8 cellular contexts compared by ENCODE assay signal in the genomic region with DNA sequence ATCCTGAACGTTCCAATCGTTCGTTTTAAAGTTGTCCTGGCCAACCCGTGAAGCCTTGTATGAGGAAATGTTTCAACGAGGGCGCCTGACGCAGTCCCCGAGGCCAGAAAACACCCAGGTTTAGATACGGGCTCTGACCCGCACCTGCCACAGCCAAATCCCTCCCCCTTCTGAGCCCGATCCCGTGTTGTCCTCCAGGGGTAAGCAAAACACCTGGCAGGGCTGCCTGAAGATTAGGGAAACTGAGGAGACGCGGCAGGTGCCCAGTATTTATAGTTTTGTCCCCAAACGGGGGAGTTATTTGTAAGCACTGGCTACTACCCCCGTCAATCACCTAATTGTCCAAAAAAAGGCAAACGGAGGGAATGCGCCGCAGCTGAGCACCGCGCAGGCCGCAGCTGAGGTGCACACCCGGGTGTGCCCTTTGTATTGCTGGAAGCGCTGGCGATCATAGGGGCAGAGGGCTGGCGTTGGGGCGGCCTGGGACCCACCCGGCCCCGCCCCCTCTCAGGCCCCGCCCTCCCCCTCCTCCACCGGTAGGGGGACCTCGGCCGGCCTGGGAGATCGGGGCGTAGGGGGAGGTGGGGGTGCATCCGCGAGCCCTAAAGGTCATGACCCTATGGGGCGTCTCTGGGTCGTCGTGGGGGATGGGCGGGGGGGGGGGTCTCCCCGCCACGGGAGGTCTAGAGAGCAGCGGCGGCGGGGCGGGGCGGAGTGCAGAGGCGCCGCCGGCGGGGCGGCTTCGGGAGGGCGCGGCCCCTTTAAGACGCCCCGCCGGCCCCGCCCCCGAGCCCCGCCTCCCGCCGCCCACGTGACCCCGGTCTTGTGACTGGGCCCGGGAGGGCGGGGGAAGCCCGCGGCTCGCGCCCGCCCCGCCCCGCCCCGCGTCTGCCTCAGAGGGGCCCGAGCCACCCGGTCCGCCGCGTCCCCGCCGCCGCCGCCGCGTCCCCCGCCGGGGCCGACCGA. TPM values are rescaled to one million over a fixed set of nuclear protein-coding genes. Genes with fewer than 3 reads are reported as not detected.
DNase-seq lines count a peak whose midpoint lies in the region; ATAC-seq lines count a peak whose summit lies in the region.

A gene with protein sequence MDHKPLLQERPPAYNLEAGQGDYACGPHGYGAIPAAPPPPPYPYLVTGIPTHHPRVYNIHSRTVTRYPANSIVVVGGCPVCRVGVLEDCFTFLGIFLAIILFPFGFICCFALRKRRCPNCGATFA (plus strand): TSS at position 896 of the 966 bp plus-strand sequence. CDS start 110 bp downstream, outside the sequence.

- intact Hi-C loops in sciatic nerve (cut with DNase I): no loop called here

- DNase-seq in NCI-H2029 (lab: John Stamatoyannopoulos, UW): peak; percentile 88
- DNase-seq in T1000 (lab: John Stamatoyannopoulos, UW): peak; percentile 49
- peak; percentile 95 for DNase-seq in astrocyte of the hippocampus (ENCODE audit: low read depth, low spot score)
- DNase-seq in hypothalamus (lab: John Stamatoyannopoulos, UW): peak; percentile 29 to 97 (median 86)
- peak; percentile 95 for DNase-seq in sciatic nerve (ENCODE audit: low spot score)
- no peak for DNase-seq in HPDE6-E6E7 (ENCODE audit: extremely low spot score)

- ATAC-seq in GM18498 (IDR thresholded peaks at IDR 0.05; ENCODE audit: unreplicated experiment) (peak; percentile 84), HG02870 (IDR thresholded peaks at IDR 0.05; ENCODE audit: unreplicated experiment) (peak; percentile 77), sciatic nerve (peak; percentile 83)

RNA-seq across cellular contexts. Expression of the gene that starts here (rescaled TPM):
- 132 TPM for total RNA-seq in sciatic nerve
